ENCODE assay signal across 26 cellular contexts in the genomic region with DNA sequence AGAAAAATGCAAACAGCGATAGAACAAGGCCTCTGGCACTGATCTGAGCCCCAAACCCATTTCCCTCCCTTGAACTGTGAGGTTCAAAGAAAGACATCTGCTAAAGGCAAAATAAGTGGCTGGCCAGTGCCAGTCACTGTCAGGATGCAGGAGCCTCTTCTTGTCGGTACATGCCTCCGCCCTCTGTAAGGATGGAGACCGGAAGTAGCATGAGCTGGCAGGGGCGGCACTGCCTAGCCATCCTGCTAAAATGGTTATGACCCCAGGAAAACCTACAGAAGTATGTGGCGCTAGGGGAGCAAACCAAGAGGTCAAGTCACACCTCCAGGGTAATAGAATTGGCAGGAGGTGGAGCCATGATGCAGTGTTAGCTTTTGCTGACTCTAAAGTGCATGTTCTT.
"Had no signal": no experiment of that assay in that cellular context is flagged by ENCODE, and none has a peak within 500 bp of the region (broad histone marks: within the 10 kb centered on the region; RNA-seq: fewer than 3 reads in every experiment).

No MANE protein-coding gene starts in this region.

- H3K27ac Mint-ChIP-seq: activated CD8-positive, alpha-beta memory T cell treated with anti-CD3 and anti-CD28 coated beads, Interleukin-2, amount 10 ng/mL, durations not matched to agents 7 days and 5 days; activated CD8-positive, alpha-beta T cell treated with anti-CD3 and anti-CD28 coated beads, Interleukin-2, amount 10 ng/mL, durations not matched to agents 7 days and 5 days; activated naive CD8-positive, alpha-beta T cell; nephron progenitor cell; stimulated activated effector memory CD8-positive, alpha-beta T cell treated with anti-CD3 and anti-CD28 coated beads, Interleukin-12 subunit alpha, Interleukin-12 subunit beta, amount 100 ng/mL, for 72 hours; stimulated activated naive CD8-positive, alpha-beta T cell treated with anti-CD3 and anti-CD28 coated beads, Interleukin-15, Interleukin-2, amounts not matched to agents 100 ng/mL and 50 ng/mL, for 24 hours had no signal

- H3K9me3 ChIP-seq: esophagus squamous epithelium, left ventricle myocardium inferior, neutrophil, right lobe of liver, thoracic aorta, uterus had no signal

- H3K27me3 Mint-ChIP-seq: activated CD8-positive, alpha-beta memory T cell treated with anti-CD3 and anti-CD28 coated beads, Interleukin-2, amount 10 ng/mL, durations not matched to agents 7 days and 5 days; activated naive CD8-positive, alpha-beta T cell; effector memory CD8-positive, alpha-beta T cell; naive B cell; stimulated activated naive CD8-positive, alpha-beta T cell treated with anti-CD3 and anti-CD28 coated beads, Interleukin-15, Interleukin-2, amounts not matched to agents 100 ng/mL and 50 ng/mL, for 24 hours had no signal

- H3K4me3 Mint-ChIP-seq: activated CD8-positive, alpha-beta memory T cell treated with anti-CD3 and anti-CD28 coated beads, Interleukin-2, amount 10 ng/mL, durations not matched to agents 7 days and 5 days; activated CD8-positive, alpha-beta T cell treated with anti-CD3 and anti-CD28 coated beads, Interleukin-2, amount 10 ng/mL, durations not matched to agents 7 days and 5 days; activated naive CD8-positive, alpha-beta T cell; effector memory CD8-positive, alpha-beta T cell; nephron progenitor cell; stimulated activated effector memory CD8-positive, alpha-beta T cell treated with anti-CD3 and anti-CD28 coated beads, Interleukin-12 subunit alpha, Interleukin-12 subunit beta, amount 100 ng/mL, for 72 hours; stimulated activated naive CD8-positive, alpha-beta T cell treated with anti-CD3 and anti-CD28 coated beads, Interleukin-15, Interleukin-2, amounts not matched to agents 100 ng/mL and 50 ng/mL, for 24 hours had no signal

- FAIRE-seq: frontal cortex had no signal

- H3K27ac ChIP-seq: esophagus squamous epithelium, left ventricle myocardium inferior, neutrophil, right lobe of liver, thoracic aorta, uterus had no signal

- H3K27me3 ChIP-seq: esophagus squamous epithelium, neutrophil, right lobe of liver, uterus had no signal

- H3K4me1 Mint-ChIP-seq: activated CD8-positive, alpha-beta memory T cell treated with anti-CD3 and anti-CD28 coated beads, Interleukin-2, amount 10 ng/mL, durations not matched to agents 7 days and 5 days; naive B cell; stimulated activated effector memory CD8-positive, alpha-beta T cell treated with anti-CD3 and anti-CD28 coated beads, Interleukin-12 subunit alpha, Interleukin-12 subunit beta, amount 100 ng/mL, for 72 hours had no signal

- ATAC-seq: activated CD8-positive, alpha-beta memory T cell treated with anti-CD3 and anti-CD28 coated beads, Interleukin-2, amount 10 ng/mL, durations not matched to agents 7 days and 5 days; activated CD8-positive, alpha-beta T cell treated with anti-CD3 and anti-CD28 coated beads, Interleukin-2, amount 10 ng/mL, durations not matched to agents 7 days and 5 days; effector memory CD8-positive, alpha-beta T cell; right lobe of liver; stimulated activated effector memory CD8-positive, alpha-beta T cell treated with anti-CD3 and anti-CD28 coated beads, Interleukin-12 subunit alpha, Interleukin-12 subunit beta, amount 100 ng/mL, for 72 hours had no signal

- H3K36me3 ChIP-seq: esophagus squamous epithelium, neutrophil, right lobe of liver, uterus had no signal

- H3K36me3 Mint-ChIP-seq: activated CD8-positive, alpha-beta memory T cell treated with anti-CD3 and anti-CD28 coated beads, Interleukin-2, amount 10 ng/mL, durations not matched to agents 7 days and 5 days had no signal

- H3K9me3 Mint-ChIP-seq: effector memory CD8-positive, alpha-beta T cell; naive B cell; stimulated activated effector memory CD8-positive, alpha-beta T cell treated with anti-CD3 and anti-CD28 coated beads, Interleukin-12 subunit alpha, Interleukin-12 subunit beta, amount 100 ng/mL, for 72 hours; stimulated activated naive CD8-positive, alpha-beta T cell treated with anti-CD3 and anti-CD28 coated beads, Interleukin-15, Interleukin-2, amounts not matched to agents 100 ng/mL and 50 ng/mL, for 24 hours had no signal

- H3K4me1 ChIP-seq: left ventricle myocardium inferior, right lobe of liver, uterus had no signal

- H3K4me3 ChIP-seq: esophagus squamous epithelium, left ventricle myocardium inferior, lung, right lobe of liver, thoracic aorta, uterus had no signal

- DNase-seq: activated CD4-positive, alpha-beta T cell treated with anti-CD3 and anti-CD28 coated beads for 1 hour; activated CD4-positive, alpha-beta T cell treated with anti-CD3 and anti-CD28 coated beads, Interleukin-2, amount 50 U/mL, for 1 hour; activated CD8-positive, alpha-beta memory T cell treated with anti-CD3 and anti-CD28 coated beads, Interleukin-2, amount 10 ng/mL, durations not matched to agents 7 days and 5 days; activated CD8-positive, alpha-beta T cell treated with anti-CD3 and anti-CD28 coated beads, Interleukin-2, amount 10 ng/mL, durations not matched to agents 7 days and 5 days; activated naive CD4-positive, alpha-beta T cell treated with Interleukin-2 at 50 U/mL for 16 hours; activated T-cell treated with anti-CD3 and anti-CD28 coated beads, Interleukin-2, amount 50 U/mL, for 48 hours; anterior cingulate cortex; cortex of kidney; effector memory CD8-positive, alpha-beta T cell; esophagus squamous epithelium; left ventricle myocardium inferior; naive B cell; nephron progenitor cell; right lobe of liver; stimulated activated CD4-positive, alpha-beta T cell treated with anti-CD3 and anti-CD28 coated beads, Interleukin-12 subunit alpha, Interleukin-12 subunit beta, amount 100 ng/mL, for 4 hours; stimulated activated CD4-positive, alpha-beta T cell treated with anti-CD3 and anti-CD28 coated beads, Interleukin-4, amount 100 ng/mL, for 1 hour; T-helper 2 cell; trophoblast cell; uterus had no signal
